ENCODE assay signal across 1 cellular context in the genomic region with DNA sequence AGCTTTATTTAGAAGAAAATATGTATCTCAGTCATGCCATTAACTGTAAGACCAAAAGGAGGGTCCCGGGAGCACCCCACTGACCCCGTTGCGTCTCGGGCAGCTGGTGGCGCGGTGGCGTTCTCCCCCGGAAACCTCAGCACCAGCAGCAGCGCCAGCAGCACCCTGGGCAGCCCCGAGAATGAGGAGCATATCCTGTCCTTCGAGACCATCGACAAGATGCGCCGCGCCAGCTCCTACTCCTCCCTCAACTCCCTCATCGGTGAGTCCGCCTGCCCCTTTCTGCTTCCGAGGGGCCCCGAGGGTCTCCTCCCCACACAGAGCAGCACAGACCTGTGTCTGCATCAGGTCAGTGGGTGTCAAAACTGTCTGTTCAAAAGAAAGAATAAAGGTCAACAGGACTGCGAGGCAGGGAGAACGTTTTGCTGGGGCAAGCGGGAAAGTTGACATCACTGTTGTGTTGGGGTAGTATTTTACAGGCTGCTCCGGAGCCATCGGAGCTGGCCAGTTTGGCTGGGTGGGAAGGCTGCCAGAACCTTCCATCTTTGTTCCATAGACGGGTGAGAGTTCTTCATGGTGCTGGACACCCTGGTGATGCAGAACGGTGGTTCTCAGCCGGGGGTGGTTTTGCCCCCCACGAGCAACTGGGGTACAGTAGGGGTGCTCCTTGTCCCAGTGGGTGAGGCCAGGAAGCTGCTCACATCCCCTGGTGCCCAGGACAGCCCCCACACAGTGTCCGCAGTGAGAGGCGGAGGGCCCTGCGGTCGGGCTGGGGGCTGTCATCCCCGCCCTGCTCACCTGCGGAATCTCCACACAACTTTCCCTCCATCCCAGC.
A peak's percentile ranks its signal among the peaks of the same experiment; 100 is the strongest.
TF ChIP-seq lines count a peak whose summit lies in the region.

No MANE protein-coding gene starts in this region.

TF ChIP-seq in HEK293, 187 proteins besides CTCF, POLR2A, EP300 and RAD21 (continued from another document):
- TF ChIP-seq, protein P1, sequence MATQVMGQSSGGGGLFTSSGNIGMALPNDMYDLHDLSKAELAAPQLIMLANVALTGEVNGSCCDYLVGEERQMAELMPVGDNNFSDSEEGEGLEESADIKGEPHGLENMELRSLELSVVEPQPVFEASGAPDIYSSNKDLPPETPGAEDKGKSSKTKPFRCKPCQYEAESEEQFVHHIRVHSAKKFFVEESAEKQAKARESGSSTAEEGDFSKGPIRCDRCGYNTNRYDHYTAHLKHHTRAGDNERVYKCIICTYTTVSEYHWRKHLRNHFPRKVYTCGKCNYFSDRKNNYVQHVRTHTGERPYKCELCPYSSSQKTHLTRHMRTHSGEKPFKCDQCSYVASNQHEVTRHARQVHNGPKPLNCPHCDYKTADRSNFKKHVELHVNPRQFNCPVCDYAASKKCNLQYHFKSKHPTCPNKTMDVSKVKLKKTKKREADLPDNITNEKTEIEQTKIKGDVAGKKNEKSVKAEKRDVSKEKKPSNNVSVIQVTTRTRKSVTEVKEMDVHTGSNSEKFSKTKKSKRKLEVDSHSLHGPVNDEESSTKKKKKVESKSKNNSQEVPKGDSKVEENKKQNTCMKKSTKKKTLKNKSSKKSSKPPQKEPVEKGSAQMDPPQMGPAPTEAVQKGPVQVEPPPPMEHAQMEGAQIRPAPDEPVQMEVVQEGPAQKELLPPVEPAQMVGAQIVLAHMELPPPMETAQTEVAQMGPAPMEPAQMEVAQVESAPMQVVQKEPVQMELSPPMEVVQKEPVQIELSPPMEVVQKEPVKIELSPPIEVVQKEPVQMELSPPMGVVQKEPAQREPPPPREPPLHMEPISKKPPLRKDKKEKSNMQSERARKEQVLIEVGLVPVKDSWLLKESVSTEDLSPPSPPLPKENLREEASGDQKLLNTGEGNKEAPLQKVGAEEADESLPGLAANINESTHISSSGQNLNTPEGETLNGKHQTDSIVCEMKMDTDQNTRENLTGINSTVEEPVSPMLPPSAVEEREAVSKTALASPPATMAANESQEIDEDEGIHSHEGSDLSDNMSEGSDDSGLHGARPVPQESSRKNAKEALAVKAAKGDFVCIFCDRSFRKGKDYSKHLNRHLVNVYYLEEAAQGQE (tag by site-specific recombination; IDR thresholded peaks at IDR 0.05): no peak
- TF ChIP-seq, protein P2, sequence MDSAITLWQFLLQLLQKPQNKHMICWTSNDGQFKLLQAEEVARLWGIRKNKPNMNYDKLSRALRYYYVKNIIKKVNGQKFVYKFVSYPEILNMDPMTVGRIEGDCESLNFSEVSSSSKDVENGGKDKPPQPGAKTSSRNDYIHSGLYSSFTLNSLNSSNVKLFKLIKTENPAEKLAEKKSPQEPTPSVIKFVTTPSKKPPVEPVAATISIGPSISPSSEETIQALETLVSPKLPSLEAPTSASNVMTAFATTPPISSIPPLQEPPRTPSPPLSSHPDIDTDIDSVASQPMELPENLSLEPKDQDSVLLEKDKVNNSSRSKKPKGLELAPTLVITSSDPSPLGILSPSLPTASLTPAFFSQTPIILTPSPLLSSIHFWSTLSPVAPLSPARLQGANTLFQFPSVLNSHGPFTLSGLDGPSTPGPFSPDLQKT (IDR thresholded peaks at IDR 0.05; ENCODE audit: borderline replicate concordance, low read depth, low read length): no peak
- TF ChIP-seq, protein P3, sequence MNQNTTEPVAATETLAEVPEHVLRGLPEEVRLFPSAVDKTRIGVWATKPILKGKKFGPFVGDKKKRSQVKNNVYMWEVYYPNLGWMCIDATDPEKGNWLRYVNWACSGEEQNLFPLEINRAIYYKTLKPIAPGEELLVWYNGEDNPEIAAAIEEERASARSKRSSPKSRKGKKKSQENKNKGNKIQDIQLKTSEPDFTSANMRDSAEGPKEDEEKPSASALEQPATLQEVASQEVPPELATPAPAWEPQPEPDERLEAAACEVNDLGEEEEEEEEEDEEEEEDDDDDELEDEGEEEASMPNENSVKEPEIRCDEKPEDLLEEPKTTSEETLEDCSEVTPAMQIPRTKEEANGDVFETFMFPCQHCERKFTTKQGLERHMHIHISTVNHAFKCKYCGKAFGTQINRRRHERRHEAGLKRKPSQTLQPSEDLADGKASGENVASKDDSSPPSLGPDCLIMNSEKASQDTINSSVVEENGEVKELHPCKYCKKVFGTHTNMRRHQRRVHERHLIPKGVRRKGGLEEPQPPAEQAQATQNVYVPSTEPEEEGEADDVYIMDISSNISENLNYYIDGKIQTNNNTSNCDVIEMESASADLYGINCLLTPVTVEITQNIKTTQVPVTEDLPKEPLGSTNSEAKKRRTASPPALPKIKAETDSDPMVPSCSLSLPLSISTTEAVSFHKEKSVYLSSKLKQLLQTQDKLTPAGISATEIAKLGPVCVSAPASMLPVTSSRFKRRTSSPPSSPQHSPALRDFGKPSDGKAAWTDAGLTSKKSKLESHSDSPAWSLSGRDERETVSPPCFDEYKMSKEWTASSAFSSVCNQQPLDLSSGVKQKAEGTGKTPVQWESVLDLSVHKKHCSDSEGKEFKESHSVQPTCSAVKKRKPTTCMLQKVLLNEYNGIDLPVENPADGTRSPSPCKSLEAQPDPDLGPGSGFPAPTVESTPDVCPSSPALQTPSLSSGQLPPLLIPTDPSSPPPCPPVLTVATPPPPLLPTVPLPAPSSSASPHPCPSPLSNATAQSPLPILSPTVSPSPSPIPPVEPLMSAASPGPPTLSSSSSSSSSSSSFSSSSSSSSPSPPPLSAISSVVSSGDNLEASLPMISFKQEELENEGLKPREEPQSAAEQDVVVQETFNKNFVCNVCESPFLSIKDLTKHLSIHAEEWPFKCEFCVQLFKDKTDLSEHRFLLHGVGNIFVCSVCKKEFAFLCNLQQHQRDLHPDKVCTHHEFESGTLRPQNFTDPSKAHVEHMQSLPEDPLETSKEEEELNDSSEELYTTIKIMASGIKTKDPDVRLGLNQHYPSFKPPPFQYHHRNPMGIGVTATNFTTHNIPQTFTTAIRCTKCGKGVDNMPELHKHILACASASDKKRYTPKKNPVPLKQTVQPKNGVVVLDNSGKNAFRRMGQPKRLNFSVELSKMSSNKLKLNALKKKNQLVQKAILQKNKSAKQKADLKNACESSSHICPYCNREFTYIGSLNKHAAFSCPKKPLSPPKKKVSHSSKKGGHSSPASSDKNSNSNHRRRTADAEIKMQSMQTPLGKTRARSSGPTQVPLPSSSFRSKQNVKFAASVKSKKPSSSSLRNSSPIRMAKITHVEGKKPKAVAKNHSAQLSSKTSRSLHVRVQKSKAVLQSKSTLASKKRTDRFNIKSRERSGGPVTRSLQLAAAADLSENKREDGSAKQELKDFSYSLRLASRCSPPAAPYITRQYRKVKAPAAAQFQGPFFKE (tag by site-specific recombination; IDR thresholded peaks at IDR 0.05; ENCODE audit: borderline replicate concordance): no peak
- TF ChIP-seq TRIM28 (IDR thresholded peaks at IDR 0.05; ENCODE audit: borderline replicate concordance, low read length) (no peak), ZNF600 (tag by site-specific recombination; IDR thresholded peaks at IDR 0.05) (peak; percentile 55; the same call in 1 of the 2 replicates), ZNF223 (tag by site-specific recombination; IDR thresholded peaks at IDR 0.05) (no peak)
